Comparison of ENCODE assay signal across 23 cellular contexts in the genomic region with DNA sequence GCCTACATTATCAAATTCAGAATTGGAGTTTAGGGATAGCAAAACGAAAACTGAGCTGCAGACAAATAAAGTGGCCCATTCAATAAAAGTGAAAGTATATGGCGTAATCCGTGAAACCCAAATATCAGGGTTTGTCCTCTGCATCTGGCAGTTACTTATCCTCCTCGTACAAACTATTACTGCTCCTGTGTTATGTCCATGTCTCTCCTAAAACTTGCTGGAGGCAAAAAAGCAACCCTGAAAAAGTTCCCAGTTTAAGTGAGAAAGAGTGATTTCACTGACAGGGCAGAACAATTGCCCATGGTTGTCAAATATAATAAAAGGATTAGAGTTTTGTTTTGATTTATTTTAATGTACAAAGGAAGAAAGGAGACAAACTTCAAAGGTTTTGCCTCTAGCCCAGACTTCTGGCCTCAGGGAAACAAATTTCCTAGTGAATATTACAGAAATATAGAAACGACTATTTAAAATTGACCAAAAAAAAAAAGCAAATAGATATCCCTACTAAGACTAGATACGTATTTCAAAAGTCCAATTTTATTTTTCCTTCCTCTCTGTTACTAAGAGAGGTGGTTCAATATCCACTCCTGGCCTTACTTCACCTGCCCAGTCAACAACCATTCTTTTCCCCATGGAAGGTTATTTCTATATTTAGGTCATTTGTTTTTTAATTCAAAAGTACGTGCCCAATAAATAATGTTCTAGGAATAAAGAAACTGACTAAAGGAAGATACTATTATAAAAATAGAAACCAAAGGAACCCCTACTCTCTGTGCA. TPM values are rescaled to one million over a fixed set of nuclear protein-coding genes. Genes with fewer than 3 reads are reported as not detected.
DNase-seq lines count a peak whose midpoint lies in the region; ATAC-seq, FAIRE-seq and TF ChIP-seq lines count a peak whose summit lies in the region.
"Had no signal": no experiment of that assay in that cellular context is flagged by ENCODE, and none has a peak within 500 bp of the region (broad histone marks: within the 10 kb centered on the region; RNA-seq: fewer than 3 reads in every experiment).

No MANE protein-coding gene starts in this region.

- no peaks in the 10 kb centered on the region for H3K79me2 ChIP-seq in mesendoderm (ENCODE audit: control insufficient read depth, insufficient read depth, low read length)

- DNase-seq in left ventricle myocardium superior (no peak), left cardiac atrium (no peak), dorsolateral prefrontal cortex (no peak), mesendoderm (no peak), type B pancreatic cell (ENCODE audit: extremely low spot score, unreplicated experiment) (no peak), H54 (ENCODE audit: insufficient read length, low spot score) (no peak)
- DNase-seq: Calu3; CD8-positive, alpha-beta T cell; DMS53; EL; IMR-90; NCI-H1436; NCI-H1930; NCI-H526; PC-9; SJCRH30 had no signal

- WGBS in mesendoderm (ENCODE audit: extremely low coverage, insufficient coverage, low lambda C conversion rate), result no CpG with 5 or more reads among the region's 7 CpGs

- H3K27me3 ChIP-seq in dorsolateral prefrontal cortex (no peaks in the 10 kb centered on the region), mesendoderm (ENCODE audit: insufficient read depth, low read length, poor library complexity) (no peaks in the 10 kb centered on the region)
- H3K27me3 ChIP-seq: BLaER1 treated with 17β-estradiol and CSF1 and Interleukin-3, amounts not matched to agents 10 nM and 100 nM; SJCRH30 had no signal

- H2AK5ac ChIP-seq in mesendoderm (ENCODE audit: low read length), result peak overlapping the region; percentile 39

- no peak overlapping the region for H3K9ac ChIP-seq in mesendoderm (ENCODE audit: low read length)
- H3K9ac ChIP-seq: BLaER1 treated with 17β-estradiol and CSF1 and Interleukin-3, amounts not matched to agents 10 nM and 100 nM had no signal

- no peak overlapping the region for H3K4ac ChIP-seq in mesendoderm (ENCODE audit: low read depth, low read length)

- no peaks in the 10 kb centered on the region for H3K36me3 ChIP-seq in mesendoderm (ENCODE audit: control insufficient read depth, insufficient read depth, low read length)
- H3K36me3 ChIP-seq: BLaER1 treated with 17β-estradiol and CSF1 and Interleukin-3, amounts not matched to agents 10 nM and 100 nM had no signal

- H3K4me3 Mint-ChIP-seq in type B pancreatic cell, result no peak overlapping the region
- H3K4me3 Mint-ChIP-seq: CD8-positive, alpha-beta T cell; GM23338 had no signal

- no peaks in the 10 kb centered on the region for H3K4me1 ChIP-seq in mesendoderm (ENCODE audit: control insufficient read depth, low read depth, low read length)
- H3K4me1 ChIP-seq: BLaER1 treated with 17β-estradiol and CSF1 and Interleukin-3, amounts not matched to agents 10 nM and 100 nM; SJCRH30 had no signal

- ATAC-seq in left ventricle myocardium superior (peak; percentile 13), left cardiac atrium (no peak), HG02588 (IDR thresholded peaks at IDR 0.05; ENCODE audit: unreplicated experiment) (no peak), HG03045 (IDR thresholded peaks at IDR 0.05; ENCODE audit: unreplicated experiment) (no peak)
- ATAC-seq: CD8-positive, alpha-beta T cell; GM12878; GM23338 had no signal

- H3K56ac ChIP-seq in mesendoderm (ENCODE audit: low read length), result no peak overlapping the region

- H4K8ac ChIP-seq in mesendoderm (ENCODE audit: low read depth, low read length), result no peak overlapping the region

- intact Hi-C loops in left ventricle myocardium superior (cut with micrococcal nuclease), result no loop called here
- intact Hi-C loops in left cardiac atrium (cut with DNase I), result no loop called here
- intact Hi-C loops in dorsolateral prefrontal cortex (cut with DNase I), result loop anchor here in 1 of 2 donors (5.0 kb wide), 1 partner anchor 38 kb away; no protein-coding TSS in a partner anchor

- no peak overlapping the region for H2BK5ac ChIP-seq in mesendoderm (ENCODE audit: low read length)

- FAIRE-seq in H54 (lab: Jason Lieb, UNC), result no peak
- FAIRE-seq: GM12878, GM19239 had no signal

- H3K79me1 ChIP-seq in mesendoderm (ENCODE audit: low read length), result peaks cover 2% of the 10 kb centered on the region

- no peak overlapping the region for H3K4me2 ChIP-seq in mesendoderm (ENCODE audit: low read length)
- H3K4me2 ChIP-seq: BLaER1 treated with 17β-estradiol and CSF1 and Interleukin-3, amounts not matched to agents 10 nM and 100 nM; GM23338; PC-9 had no signal

- peaks cover 46% of the 10 kb centered on the region for H3K36me3 Mint-ChIP-seq in type B pancreatic cell
- H3K36me3 Mint-ChIP-seq: CD8-positive, alpha-beta T cell had no signal

- no peak overlapping the region for H4K5ac ChIP-seq in mesendoderm (ENCODE audit: low read length)

- no peak for TF ChIP-seq POLR2A in H54 (IDR thresholded peaks at IDR 0.05; ENCODE audit: low read depth, low read length)

- H3K23ac ChIP-seq in mesendoderm (ENCODE audit: low read length), result no peak overlapping the region

- TF ChIP-seq CTCF in dorsolateral prefrontal cortex (IDR thresholded peaks at IDR 0.05 in 54 of 56, conservative IDR thresholded peaks at IDR 0.05 in 2 of 56; ENCODE audit: low read depth in 1 of 56, partially characterized antibody in 56 of 56) (no peak), type B pancreatic cell (conservative IDR thresholded peaks at IDR 0.05) (no peak)

- H3K4me3 ChIP-seq in dorsolateral prefrontal cortex (peak overlapping the region in 37 of 59 donors; percentile 3 to 46 (median 22)), mesendoderm (ENCODE audit: low read length) (no peak overlapping the region)
- H3K4me3 ChIP-seq: BLaER1 treated with 17β-estradiol and CSF1 and Interleukin-3, amounts not matched to agents 10 nM and 100 nM; GM12878; GM23338; PC-9; SJCRH30 had no signal

- H2BK15ac ChIP-seq in mesendoderm (replicated peaks; ENCODE audit: low read depth), result no peak overlapping the region

- H3K27ac Mint-ChIP-seq in type B pancreatic cell, result peak overlapping the region; percentile 57
- H3K27ac Mint-ChIP-seq: CD8-positive, alpha-beta T cell; GM23338 had no signal

- H2BK120ac ChIP-seq in mesendoderm (ENCODE audit: low read depth, low read length), result no peak overlapping the region

- no peaks in the 10 kb centered on the region for H3K27me3 Mint-ChIP-seq in type B pancreatic cell

- peaks cover 10% of the 10 kb centered on the region for H3K9me3 Mint-ChIP-seq in type B pancreatic cell
- H3K9me3 Mint-ChIP-seq: CD8-positive, alpha-beta T cell; GM23338 had no signal

- H3K4me1 Mint-ChIP-seq in type B pancreatic cell (ENCODE audit: unreplicated experiment), result peaks cover 39% of the 10 kb centered on the region

- H3K18ac ChIP-seq in mesendoderm (ENCODE audit: low read length), result no peak overlapping the region

- H3K27ac ChIP-seq in dorsolateral prefrontal cortex, result peak overlapping the region in 18 of 59 donors; percentile 0 to 40 (median 18)
- H3K27ac ChIP-seq in mesendoderm (ENCODE audit: low read depth, low read length), result no peak overlapping the region
- H3K27ac ChIP-seq: BLaER1 treated with 17β-estradiol and CSF1 and Interleukin-3, amounts not matched to agents 10 nM and 100 nM; HL-60; PC-9; SJCRH30 had no signal

RNA-seq across cellular contexts. Expression of a gene that starts 50.0 kb away (rescaled TPM):
- total RNA-seq in left ventricle myocardium superior (110 TPM), left cardiac atrium (100 to 1,000 TPM; 110 to 118 TPM), dorsolateral prefrontal cortex (100 to 1,000 TPM in 28 of 120 experiments, 10 to 100 TPM in 92; 57.4 to 185 (median 86.8) TPM), type B pancreatic cell (ENCODE audit: low replicate concordance) (62.9 and 76.4 TPM in 2 replicates)
- polyA plus RNA-seq in mesendoderm (2013, experiment 1 of 2), result 1.8 TPM
- 1.5 TPM for polyA plus RNA-seq in mesendoderm (2013, experiment 2 of 2)
- total RNA-seq: CD8-positive, alpha-beta T cell had no signal
